In genomic region chr1:19708558-19708957, GRCh38 we compare ENCODE assay signal across 25 cellular contexts. TPM values are rescaled to one million over a fixed set of nuclear protein-coding genes. Genes with fewer than 3 reads are reported as not detected.
"Had no signal": no experiment of that assay in that cellular context is flagged by ENCODE, and none has a peak within 500 bp of the region (broad histone marks: within the 10 kb centered on the region; RNA-seq: fewer than 3 reads in every experiment).

No MANE protein-coding gene starts in this region.

- H3K27ac ChIP-seq: brain microvascular endothelial cell, cardiac muscle cell had no signal

- H3K4me3 Mint-ChIP-seq: activated CD8-positive, alpha-beta T cell treated with anti-CD3 and anti-CD28 coated beads for 36 hours; activated naive CD4-positive, alpha-beta T cell treated with anti-CD3 and anti-CD28 coated beads, Interleukin-2, amount 50 U/mL, for 24 hours; activated T-cell treated with anti-CD3 and anti-CD28 coated beads, Interleukin-2, amount 50 U/mL, for 72 hours; T-helper 1 cell treated with Interleukin-12 subunit alpha and Interleukin-12 subunit beta and Interleukin-4 antibody, amounts not matched to agents 30 μg/mL and 1 μg/mL, for 36 hours; WTC11 had no signal

- DNase-seq: activated CD4-positive, CD25-positive, alpha-beta regulatory T cell treated with anti-CD3 and anti-CD28 coated beads, Interleukin-2, amount 50 U/mL, for 72 hours; activated CD8-positive, alpha-beta memory T cell treated with anti-CD3 and anti-CD28 coated beads, Interleukin-2, amount 50 U/mL, for 4 hours; activated CD8-positive, alpha-beta T cell treated with anti-CD3 and anti-CD28 coated beads for 36 hours; activated gamma-delta T cell treated with Interleukin-2 at 50 U/mL for 16 hours; activated T-cell treated with anti-CD3 and anti-CD28 coated beads, Interleukin-2, amount 50 U/mL, for 72 hours; amygdala; brain microvascular endothelial cell; MG63; MV-4-11; NCI-H1105; NCI-H1436; NCI-H1694 treated with DMSO at 0.1 percent for 48 hours; NCI-H2029 treated with DMSO at 0.1 percent for 48 hours; NCI-H345; NCI-H510A; NCI-H526 treated with DMSO at 0.1 percent for 48 hours; PC-3; SHP77 had no signal

- H3K27me3 ChIP-seq: brain microvascular endothelial cell, cardiac muscle cell, MG63 had no signal

- H3K9me3 ChIP-seq: MG63 had no signal

- H3K9me3 Mint-ChIP-seq: activated CD8-positive, alpha-beta T cell treated with anti-CD3 and anti-CD28 coated beads for 36 hours; activated naive CD4-positive, alpha-beta T cell treated with anti-CD3 and anti-CD28 coated beads, Interleukin-2, amount 50 U/mL, for 24 hours; activated T-cell treated with anti-CD3 and anti-CD28 coated beads, Interleukin-2, amount 50 U/mL, for 72 hours; activated T-helper 2 cell treated with anti-CD3 and anti-CD28 coated beads, Interferon-gamma antibody, Interleukin-2, Interleukin-4, amounts not matched to agents 10 μg/mL and 5 μg/mL and 100 μg/mL, durations not matched to agents 14 hours and 24 hours and 36 hours; T-helper 1 cell treated with Interleukin-12 subunit alpha and Interleukin-12 subunit beta and Interleukin-4 antibody, amounts not matched to agents 30 μg/mL and 1 μg/mL, for 36 hours; WTC11 had no signal

- H3K27ac Mint-ChIP-seq: activated CD8-positive, alpha-beta T cell treated with anti-CD3 and anti-CD28 coated beads for 36 hours; activated naive CD4-positive, alpha-beta T cell treated with anti-CD3 and anti-CD28 coated beads, Interleukin-2, amount 50 U/mL, for 24 hours; activated T-cell treated with anti-CD3 and anti-CD28 coated beads, Interleukin-2, amount 50 U/mL, for 72 hours; activated T-helper 2 cell treated with anti-CD3 and anti-CD28 coated beads, Interferon-gamma antibody, Interleukin-2, Interleukin-4, amounts not matched to agents 10 μg/mL and 5 μg/mL and 100 μg/mL, durations not matched to agents 14 hours and 24 hours and 36 hours; T-helper 1 cell treated with Interleukin-12 subunit alpha and Interleukin-12 subunit beta and Interleukin-4 antibody, amounts not matched to agents 30 μg/mL and 1 μg/mL, for 36 hours; WTC11 had no signal

- H3K36me3 Mint-ChIP-seq: WTC11 had no signal

- H3K36me3 ChIP-seq: brain microvascular endothelial cell, cardiac muscle cell, MG63 had no signal

- FAIRE-seq: astrocyte, RCC 7860 had no signal

- H3K4me3 ChIP-seq: cardiac muscle cell, MG63 had no signal

- ATAC-seq: activated CD8-positive, alpha-beta T cell treated with anti-CD3 and anti-CD28 coated beads for 36 hours; activated T-cell treated with anti-CD3 and anti-CD28 coated beads, Interleukin-2, amount 50 U/mL, for 72 hours; PC-3; WTC11 had no signal

- H3K27me3 Mint-ChIP-seq: activated CD8-positive, alpha-beta T cell treated with anti-CD3 and anti-CD28 coated beads for 36 hours; activated naive CD4-positive, alpha-beta T cell treated with anti-CD3 and anti-CD28 coated beads, Interleukin-2, amount 50 U/mL, for 24 hours had no signal

RNA-seq across cellular contexts. Expression of gene HTR6, which starts 43.9 kb away (rescaled TPM):
- total RNA-seq: activated CD8-positive, alpha-beta T cell treated with anti-CD3 and anti-CD28 coated beads for 36 hours; activated T-helper 2 cell treated with anti-CD3 and anti-CD28 coated beads, Interferon-gamma antibody, Interleukin-2, Interleukin-4, amounts not matched to agents 10 μg/mL and 5 μg/mL and 100 μg/mL, durations not matched to agents 14 hours and 24 hours and 36 hours; cardiac muscle cell; PC-3 had no signal
- polyA plus RNA-seq: cardiac muscle cell had no signal
